10 cellular contexts compared by ENCODE assay signal in the genomic region with DNA sequence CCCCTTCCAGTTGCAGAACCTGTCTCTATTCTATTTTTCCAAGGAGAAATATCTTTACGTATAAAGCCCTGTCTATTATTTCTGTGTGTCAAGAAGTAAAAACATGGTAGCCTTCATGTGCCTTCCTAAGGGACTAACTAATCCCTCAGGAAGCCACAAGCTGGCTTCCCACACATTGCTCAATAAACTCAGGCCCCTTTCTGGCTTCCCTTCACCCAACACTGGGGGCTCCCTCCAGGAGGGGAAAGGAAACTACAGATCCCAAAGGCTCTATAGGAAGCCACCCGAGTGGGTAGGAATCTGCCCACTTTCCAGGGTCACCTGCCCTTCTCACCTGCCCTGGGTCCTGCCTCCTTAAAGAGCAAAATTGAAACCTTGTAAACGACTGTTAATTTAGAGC. TPM values are rescaled to one million over a fixed set of nuclear protein-coding genes. Genes with fewer than 3 reads are reported as not detected.
DNase-seq lines count a peak whose midpoint lies in the region; ATAC-seq and TF ChIP-seq lines count a peak whose summit lies in the region.
"Had no signal": no experiment of that assay in that cellular context is flagged by ENCODE, and none has a peak within 500 bp of the region (broad histone marks: within the 10 kb centered on the region; RNA-seq: fewer than 3 reads in every experiment).

No MANE protein-coding gene starts in this region.

- POLR2A ChIA-PET in activated CD8-positive, alpha-beta T cell treated with anti-CD3 and anti-CD28 coated beads, Interleukin-2, amount 10 ng/mL, durations not matched to agents 7 days and 5 days (lab: Charles Lee) = interaction anchor here (1.0 kb wide), 1 partner anchor 8 kb away, joined by 4 read pairs; no protein-coding TSS in a partner anchor
- POLR2A ChIA-PET in activated CD8-positive, alpha-beta T cell treated with anti-CD3 and anti-CD28 coated beads for 36 hours (lab: Charles Lee) = interaction anchor here (0.8 to 1.0 kb wide), 2 partner anchors 10 to 625 kb away, joined by 3 to 4 read pairs; no protein-coding TSS in a partner anchor

- no peaks in the 10 kb centered on the region for H3K27me3 Mint-ChIP-seq in activated CD8-positive, alpha-beta T cell treated with anti-CD3 and anti-CD28 coated beads, Interleukin-2, amount 10 ng/mL, durations not matched to agents 7 days and 5 days (ENCODE audit: low read depth)
- H3K27me3 Mint-ChIP-seq in activated CD8-positive, alpha-beta T cell treated with anti-CD3 and anti-CD28 coated beads for 36 hours = no peaks in the 10 kb centered on the region

- intact Hi-C loops in activated CD8-positive, alpha-beta T cell treated with anti-CD3 and anti-CD28 coated beads for 36 hours (cut with micrococcal nuclease) = loop anchor here (10.0 kb wide), 2 partner anchors 368 to 518 kb away; no protein-coding TSS in a partner anchor

- H3K36me3 ChIP-seq in subcutaneous abdominal adipose tissue (ENCODE audit: control insufficient read depth in 5 of 5, insufficient read depth in 5 of 5, low read length in 5 of 5) = peaks cover 5 to 39% (median 29%) of the 10 kb centered on the region in 5 donors

- no peak overlapping the region for H3K27ac ChIP-seq in subcutaneous abdominal adipose tissue (ENCODE audit: low read depth, low read length)

- CTCF ChIA-PET in activated CD8-positive, alpha-beta T cell treated with anti-CD3 and anti-CD28 coated beads, Interleukin-2, amount 10 ng/mL, durations not matched to agents 7 days and 5 days (lab: Charles Lee) = interaction anchor here (2.2 kb wide), 1 partner anchor 395 kb away, joined by 5 read pairs; no protein-coding TSS in a partner anchor
- CTCF ChIA-PET in activated CD8-positive, alpha-beta T cell treated with anti-CD3 and anti-CD28 coated beads for 36 hours (lab: Charles Lee) = interaction anchor here (0.5 to 1.6 kb wide), 5 partner anchors 10 to 387 kb away, joined by 3 read pairs; no protein-coding TSS in a partner anchor

- no peak overlapping the region for H3K27ac Mint-ChIP-seq in activated CD8-positive, alpha-beta T cell treated with anti-CD3 and anti-CD28 coated beads, Interleukin-2, amount 10 ng/mL, durations not matched to agents 7 days and 5 days
- no peak overlapping the region for H3K27ac Mint-ChIP-seq in activated CD8-positive, alpha-beta T cell treated with anti-CD3 and anti-CD28 coated beads for 36 hours

- no peaks in the 10 kb centered on the region for H3K9me3 Mint-ChIP-seq in activated CD8-positive, alpha-beta T cell treated with anti-CD3 and anti-CD28 coated beads, Interleukin-2, amount 10 ng/mL, durations not matched to agents 7 days and 5 days (ENCODE audit: insufficient read depth)
- H3K9me3 Mint-ChIP-seq in activated CD8-positive, alpha-beta T cell treated with anti-CD3 and anti-CD28 coated beads for 36 hours = no peaks in the 10 kb centered on the region

- peaks cover 21 to 85% (median 75%) of the 10 kb centered on the region in 5 donors for H3K4me1 ChIP-seq in subcutaneous abdominal adipose tissue (ENCODE audit: control insufficient read depth in 5 of 5, insufficient read depth in 5 of 5, low read length in 5 of 5)

- H3K9me3 ChIP-seq in iPS-18c (ENCODE audit: control insufficient read depth, insufficient read depth, low read length) (no peaks in the 10 kb centered on the region), subcutaneous abdominal adipose tissue (ENCODE audit: control insufficient read depth in 5 of 5, low read length in 5 of 5) (no peaks in the 10 kb centered on the region)
- H3K9me3 ChIP-seq: BE2C had no signal

- peaks cover 72% of the 10 kb centered on the region for H3K36me3 Mint-ChIP-seq in activated CD8-positive, alpha-beta T cell treated with anti-CD3 and anti-CD28 coated beads, Interleukin-2, amount 10 ng/mL, durations not matched to agents 7 days and 5 days (ENCODE audit: low read depth)
- peaks cover 61% of the 10 kb centered on the region for H3K36me3 Mint-ChIP-seq in activated CD8-positive, alpha-beta T cell treated with anti-CD3 and anti-CD28 coated beads for 36 hours (ENCODE audit: low read depth)

- ATAC-seq in activated CD8-positive, alpha-beta T cell treated with anti-CD3 and anti-CD28 coated beads, Interleukin-2, amount 10 ng/mL, durations not matched to agents 7 days and 5 days = no peak
- ATAC-seq in activated CD8-positive, alpha-beta T cell treated with anti-CD3 and anti-CD28 coated beads for 36 hours = no peak
- ATAC-seq in HG02938 (IDR thresholded peaks at IDR 0.05; ENCODE audit: unreplicated experiment) = no peak

- no peak for DNase-seq in activated CD8-positive, alpha-beta T cell treated with anti-CD3 and anti-CD28 coated beads, Interleukin-2, amount 10 ng/mL, durations not matched to agents 7 days and 5 days
- no peak for DNase-seq in activated CD8-positive, alpha-beta T cell treated with anti-CD3 and anti-CD28 coated beads for 36 hours
- no peak for DNase-seq in NCI-H1694 treated with DMSO at 0.1 percent for 48 hours (lab: John Stamatoyannopoulos, UW)
- no peak for DNase-seq in DMS153 treated with DMSO at 0.1 percent for 48 hours (lab: John Stamatoyannopoulos, UW; ENCODE audit: unreplicated experiment)
- DNase-seq: BE2C, foreskin fibroblast had no signal

- peak overlapping the region; percentile 17; the same call in 1 of the 2 replicates for H3K4me3 ChIP-seq in WI38 (ENCODE audit: low read depth, low read length)
- H3K4me3 ChIP-seq in iPS-18c (ENCODE audit: insufficient read depth, low read depth, low read length) = peak overlapping the region; percentile 41
- H3K4me3 ChIP-seq in subcutaneous abdominal adipose tissue (ENCODE audit: low read depth in 1 of 5, low read length in 5 of 5) = peak overlapping the region in 4 of 5 donors; percentile 1 to 47 (median 18)

- no peak overlapping the region for H3K9ac ChIP-seq in subcutaneous abdominal adipose tissue (ENCODE audit: low read length in 5 of 5)

- TF ChIP-seq CTCF in activated CD8-positive, alpha-beta T cell treated with anti-CD3 and anti-CD28 coated beads for 36 hours (IDR thresholded peaks at IDR 0.05) = no peak
- TF ChIP-seq CTCF in WI38 (IDR thresholded peaks at IDR 0.05; ENCODE audit: low read depth, low read length) = no peak

- no peaks in the 10 kb centered on the region for H3K27me3 ChIP-seq in subcutaneous abdominal adipose tissue (ENCODE audit: control insufficient read depth in 5 of 5, insufficient read depth in 4 of 5, low read length in 5 of 5)
- H3K27me3 ChIP-seq: BE2C had no signal

- peak overlapping the region; percentile 64 for H3K4me3 Mint-ChIP-seq in activated CD8-positive, alpha-beta T cell treated with anti-CD3 and anti-CD28 coated beads, Interleukin-2, amount 10 ng/mL, durations not matched to agents 7 days and 5 days
- H3K4me3 Mint-ChIP-seq in activated CD8-positive, alpha-beta T cell treated with anti-CD3 and anti-CD28 coated beads for 36 hours = no peak overlapping the region

- peaks cover 59% of the 10 kb centered on the region for H3K4me1 Mint-ChIP-seq in activated CD8-positive, alpha-beta T cell treated with anti-CD3 and anti-CD28 coated beads, Interleukin-2, amount 10 ng/mL, durations not matched to agents 7 days and 5 days (ENCODE audit: low read depth)
- peaks cover 63% of the 10 kb centered on the region for H3K4me1 Mint-ChIP-seq in activated CD8-positive, alpha-beta T cell treated with anti-CD3 and anti-CD28 coated beads for 36 hours (ENCODE audit: low read depth)

RNA-seq across cellular contexts. Expression of gene TLE3, which starts 4.6 kb away (rescaled TPM):
- total RNA-seq in activated CD8-positive, alpha-beta T cell treated with anti-CD3 and anti-CD28 coated beads, Interleukin-2, amount 10 ng/mL, durations not matched to agents 7 days and 5 days = 10 to 100 TPM; 64.0 to 71.1 TPM
- 10 to 100 TPM; 48.4 to 64.2 TPM for total RNA-seq in activated CD8-positive, alpha-beta T cell treated with anti-CD3 and anti-CD28 coated beads for 36 hours
